8 cellular contexts compared by ENCODE assay signal in the genomic region with DNA sequence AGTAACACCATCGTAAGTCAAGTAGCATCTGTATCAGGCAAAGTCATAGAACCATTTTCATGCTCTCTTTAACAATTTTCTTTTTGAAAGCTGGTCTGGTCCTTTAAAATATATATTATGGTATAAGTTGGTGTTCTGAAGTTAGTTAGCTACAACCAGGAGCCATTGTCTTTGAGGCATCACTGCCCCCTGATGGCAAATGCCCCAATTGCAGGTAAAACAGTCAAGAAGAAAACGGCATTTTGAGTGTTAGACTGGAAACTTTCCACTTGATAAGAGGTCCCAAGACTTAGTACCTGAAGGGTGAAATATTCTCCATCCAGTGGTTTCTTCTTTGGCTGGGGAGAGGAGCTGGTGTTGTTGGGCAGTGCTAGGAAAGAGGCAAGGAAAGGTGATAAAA. TPM values are rescaled to one million over a fixed set of nuclear protein-coding genes. Genes with fewer than 3 reads are reported as not detected.
DNase-seq lines count a peak whose midpoint lies in the region; ATAC-seq and TF ChIP-seq lines count a peak whose summit lies in the region.
"Had no signal": no experiment of that assay in that cellular context is flagged by ENCODE, and none has a peak within 500 bp of the region (broad histone marks: within the 10 kb centered on the region; RNA-seq: fewer than 3 reads in every experiment).

No MANE protein-coding gene starts in this region.

- H3K27ac ChIP-seq in body of pancreas (no peak overlapping the region), smooth muscle cell (ENCODE audit: low read depth) (no peak overlapping the region)

- DNase-seq in NCI-H1694 (lab: John Stamatoyannopoulos, UW): peak; percentile 25
- peak in 3 of 4 donors; percentile 20 to 53 (median 49) for DNase-seq in body of pancreas
- no peak for DNase-seq in smooth muscle cell (lab: John Stamatoyannopoulos, UW; ENCODE audit: unreplicated experiment)
- DNase-seq in ecto neural progenitor cell (ENCODE audit: low spot score): no peak

- peaks cover 4% of the 10 kb centered on the region for H3K79me2 ChIP-seq in smooth muscle cell (ENCODE audit: low read depth)

- WGBS in body of pancreas, 2 donors: 78 to 79% methylated on average over 2 of the region's 2 CpGs
- 93% methylated on average over 2 of the region's 2 CpGs for WGBS in smooth muscle cell (ENCODE audit: low lambda C conversion rate)

- TF ChIP-seq CTCF in GM12873 (IDR thresholded peaks at IDR 0.05; ENCODE audit: insufficient read depth, low read depth, low read length, missing control alignments) (peak; percentile 62), body of pancreas (IDR thresholded peaks at IDR 0.05) (peak in 4 of 7 experiments; percentile 24 to 42 (median 40)), smooth muscle cell (IDR thresholded peaks at IDR 0.05; ENCODE audit: borderline replicate concordance, insufficient read depth, poor library complexity, severe bottlenecking) (peak; percentile 41)

- no peak overlapping the region for H2AFZ ChIP-seq in smooth muscle cell (ENCODE audit: low read depth)

- H3K4me3 ChIP-seq in body of pancreas (no peak overlapping the region), smooth muscle cell (no peak overlapping the region)

- H3F3A ChIP-seq in smooth muscle cell (ENCODE audit: low read depth): no peaks in the 10 kb centered on the region

- no peak overlapping the region for H3K9ac ChIP-seq in smooth muscle cell (ENCODE audit: low read depth)

- peaks cover 10% of the 10 kb centered on the region for H4K20me1 ChIP-seq in smooth muscle cell (ENCODE audit: low read depth)

- H3K9me3 ChIP-seq in body of pancreas: peaks cover 0 to 7% (median 0%) of the 10 kb centered on the region in 3 donors
- no peaks in the 10 kb centered on the region for H3K9me3 ChIP-seq in smooth muscle cell (replicated peaks; ENCODE audit: low read depth)

- H3K4me1 ChIP-seq in body of pancreas (no peaks in the 10 kb centered on the region), smooth muscle cell (ENCODE audit: low read depth) (no peaks in the 10 kb centered on the region)

- no peak overlapping the region for H3K4me2 ChIP-seq in smooth muscle cell

- intact Hi-C loops in body of pancreas (cut with DNase I): no loop called here

- no peak for ATAC-seq in body of pancreas
- ATAC-seq in GM18511 (IDR thresholded peaks at IDR 0.05; ENCODE audit: unreplicated experiment): no peak
- ATAC-seq in GM19023 (IDR thresholded peaks at IDR 0.05; ENCODE audit: unreplicated experiment): no peak

- no peaks in the 10 kb centered on the region for H3K27me3 ChIP-seq in body of pancreas
- H3K27me3 ChIP-seq in smooth muscle cell (ENCODE audit: low read depth): no peaks in the 10 kb centered on the region

- no peak for TF ChIP-seq POLR2A in body of pancreas (IDR thresholded peaks at IDR 0.05)

- H3K36me3 ChIP-seq in body of pancreas (replicated peaks in 1 of 2; ENCODE audit: insufficient read depth in 1 of 2, low read depth in 2 of 2) (peaks cover 23 to 43% of the 10 kb centered on the region in 2 donors), smooth muscle cell (ENCODE audit: low read depth) (peaks cover 11% of the 10 kb centered on the region)

RNA-seq across cellular contexts. Expression of a gene that starts 14.1 kb away (rescaled TPM):
- total RNA-seq in body of pancreas (10 to 100 TPM; 12.2 TPM), smooth muscle cell (25.4 and 55.1 TPM in 2 replicates)
- polyA plus RNA-seq in smooth muscle cell: 21.1 and 27.6 TPM in 2 replicates

RNA-seq across cellular contexts. Expression of a gene that starts 15.0 kb away (rescaled TPM):
- 1 to 10 TPM; 3.4 to 5.6 TPM for total RNA-seq in body of pancreas
- total RNA-seq in smooth muscle cell: 8.2 and 8.9 TPM in 2 replicates
- polyA plus RNA-seq in smooth muscle cell: 17.1 and 18.9 TPM in 2 replicates

RNA-seq across cellular contexts. Expression of a gene that starts 22.5 kb away (rescaled TPM):
- total RNA-seq in body of pancreas (1 to 10 TPM in 1 of 2 donors, under 1 TPM in 1; 0.78 to 1.3 TPM), smooth muscle cell (0.27 and 0.85 TPM in 2 replicates)
- polyA plus RNA-seq in smooth muscle cell: 4.1 and 4.4 TPM in 2 replicates

RNA-seq across cellular contexts. Expression of a gene that starts 31.8 kb away (rescaled TPM):
- under 1 TPM; 0.33 to 0.78 TPM for total RNA-seq in body of pancreas
- 4.8 and 8.1 TPM in 2 replicates for total RNA-seq in smooth muscle cell
- 6.2 and 6.7 TPM in 2 replicates for polyA plus RNA-seq in smooth muscle cell

RNA-seq across cellular contexts. Expression of a gene that starts 43.3 kb away (rescaled TPM):
- total RNA-seq in body of pancreas (not detected), smooth muscle cell (not detected in 2 replicates)
- 0.83 and 0.88 TPM in 2 replicates for polyA plus RNA-seq in smooth muscle cell
- total RNA-seq: activated CD8-positive, alpha-beta memory T cell treated with anti-CD3 and anti-CD28 coated beads for 36 hours had no signal

Comparison
In these comparisons a context has a peak if more than half of its experiments do, and no peak if none do; other contexts are left out.
1. DNase-seq: peak in NCI-H1694 (single experiment) and body of pancreas (3 of 4); none in smooth muscle cell (single experiment) and ecto neural progenitor cell (single experiment).
2. Peak in every context shown above with its lines, with median percentiles within 50 percentile points of each other: CTCF ChIP-seq.